12 cellular contexts compared by ENCODE assay signal in genomic region chrX:49273181-49273727, GRCh38. TPM values are rescaled to one million over a fixed set of nuclear protein-coding genes. Genes with fewer than 3 reads are reported as not detected.
A peak's percentile ranks its signal among the peaks of the same experiment; 100 is the strongest.
DNase-seq lines count a peak whose midpoint lies in the region; ATAC-seq lines count a peak whose summit lies in the region.
"Had no signal": no experiment of that assay in that cellular context is flagged by ENCODE, and none has a peak within 500 bp of the region (broad histone marks: within the 10 kb centered on the region; RNA-seq: fewer than 3 reads in every experiment).

No MANE protein-coding gene starts in this region.

- H3K27me3 Mint-ChIP-seq in activated T-helper 17 cell treated with anti-CD3 and anti-CD28 coated beads, Interleukin-2, amount 50 U/mL, for 72 hours, result no peaks in the 10 kb centered on the region
- H3K27me3 Mint-ChIP-seq in stimulated activated naive CD8-positive, alpha-beta T cell treated with anti-CD3 and anti-CD28 coated beads, Interleukin-15, Interleukin-2, amounts not matched to agents 100 ng/mL and 50 ng/mL, for 24 hours, result no peaks in the 10 kb centered on the region

- peaks cover 68% of the 10 kb centered on the region for H3K36me3 Mint-ChIP-seq in activated T-helper 17 cell treated with anti-CD3 and anti-CD28 coated beads, Interleukin-2, amount 50 U/mL, for 72 hours (ENCODE audit: low read depth)
- H3K36me3 Mint-ChIP-seq in stimulated activated naive CD8-positive, alpha-beta T cell treated with anti-CD3 and anti-CD28 coated beads, Interleukin-15, Interleukin-2, amounts not matched to agents 100 ng/mL and 50 ng/mL, for 24 hours (ENCODE audit: low read depth), result peaks cover 26% of the 10 kb centered on the region

- H3K27ac Mint-ChIP-seq in activated T-helper 17 cell treated with anti-CD3 and anti-CD28 coated beads, Interleukin-2, amount 50 U/mL, for 72 hours, result peak overlapping the region; percentile 88
- peak overlapping the region; percentile 85 for H3K27ac Mint-ChIP-seq in stimulated activated naive CD8-positive, alpha-beta T cell treated with anti-CD3 and anti-CD28 coated beads, Interleukin-15, Interleukin-2, amounts not matched to agents 100 ng/mL and 50 ng/mL, for 24 hours
- H3K27ac Mint-ChIP-seq: GM23338 had no signal

- peak; percentile 57 for DNase-seq in activated naive CD4-positive, alpha-beta T cell treated with Interleukin-2 at 50 U/mL for 16 hours
- no peak for DNase-seq in activated naive CD4-positive, alpha-beta T cell (lab: John Stamatoyannopoulos, UW)
- DNase-seq in islet precursor cell (peak; percentile 5), COLO829 (ENCODE audit: low spot score) (no peak), iPS-NIHi11 (ENCODE audit: low spot score) (no peak)
- DNase-seq: left cardiac atrium, NCI-H510A had no signal

- peaks cover 43% of the 10 kb centered on the region for H3K4me1 Mint-ChIP-seq in activated T-helper 17 cell treated with anti-CD3 and anti-CD28 coated beads, Interleukin-2, amount 50 U/mL, for 72 hours
- H3K4me1 Mint-ChIP-seq in stimulated activated naive CD8-positive, alpha-beta T cell treated with anti-CD3 and anti-CD28 coated beads, Interleukin-15, Interleukin-2, amounts not matched to agents 100 ng/mL and 50 ng/mL, for 24 hours (ENCODE audit: low read depth), result peaks cover 83% of the 10 kb centered on the region

- ATAC-seq in activated T-helper 17 cell treated with anti-CD3 and anti-CD28 coated beads, Interleukin-2, amount 50 U/mL, for 72 hours (replicated peaks), result peak; percentile 5
- no peak for ATAC-seq in HG02610 (IDR thresholded peaks at IDR 0.05; ENCODE audit: unreplicated experiment)
- ATAC-seq: GM23338, left cardiac atrium had no signal

- H3K9me3 Mint-ChIP-seq in activated T-helper 17 cell treated with anti-CD3 and anti-CD28 coated beads, Interleukin-2, amount 50 U/mL, for 72 hours, result no peaks in the 10 kb centered on the region
- H3K9me3 Mint-ChIP-seq in stimulated activated naive CD8-positive, alpha-beta T cell treated with anti-CD3 and anti-CD28 coated beads, Interleukin-15, Interleukin-2, amounts not matched to agents 100 ng/mL and 50 ng/mL, for 24 hours, result no peaks in the 10 kb centered on the region
- H3K9me3 Mint-ChIP-seq: GM23338 had no signal

- H3K4me3 Mint-ChIP-seq in activated T-helper 17 cell treated with anti-CD3 and anti-CD28 coated beads, Interleukin-2, amount 50 U/mL, for 72 hours, result peak overlapping the region; percentile 94
- H3K4me3 Mint-ChIP-seq in stimulated activated naive CD8-positive, alpha-beta T cell treated with anti-CD3 and anti-CD28 coated beads, Interleukin-15, Interleukin-2, amounts not matched to agents 100 ng/mL and 50 ng/mL, for 24 hours, result peak overlapping the region; percentile 74
- H3K4me3 Mint-ChIP-seq: GM23338 had no signal

RNA-seq across cellular contexts. Expression of gene PPP1R3F, which starts 3.7 kb away (rescaled TPM):
- 1 to 10 TPM; 6.6 to 8.8 TPM for total RNA-seq in activated T-helper 17 cell treated with anti-CD3 and anti-CD28 coated beads, Interleukin-2, amount 50 U/mL, for 72 hours

RNA-seq across cellular contexts. Expression of gene FOXP3, which starts 8.7 kb away (rescaled TPM):
- total RNA-seq in activated T-helper 17 cell treated with anti-CD3 and anti-CD28 coated beads, Interleukin-2, amount 50 U/mL, for 72 hours, result 100 to 1,000 TPM in 1 of 2 donors, 10 to 100 TPM in 1; 80.4 to 109 TPM
- total RNA-seq: left cardiac atrium had no signal

RNA-seq across cellular contexts. Expression of gene GAGE10, which starts 30.2 kb away (rescaled TPM):
- not detected for total RNA-seq in activated T-helper 17 cell treated with anti-CD3 and anti-CD28 coated beads, Interleukin-2, amount 50 U/mL, for 72 hours
- total RNA-seq: GM23338, left cardiac atrium, Peyer's patch had no signal

RNA-seq across cellular contexts. Expression of gene CCDC22, which starts 38.0 kb away (rescaled TPM):
- total RNA-seq in activated T-helper 17 cell treated with anti-CD3 and anti-CD28 coated beads, Interleukin-2, amount 50 U/mL, for 72 hours, result 10 to 100 TPM; 21.7 to 33.0 TPM

RNA-seq across cellular contexts. Expression of gene CACNA1F, which starts 40.1 kb away (rescaled TPM):
- total RNA-seq in activated T-helper 17 cell treated with anti-CD3 and anti-CD28 coated beads, Interleukin-2, amount 50 U/mL, for 72 hours, result 1 to 10 TPM in 1 of 2 donors, under 1 TPM in 1; 0.82 to 6.2 TPM

Comparison
In these comparisons a context has a peak if more than half of its experiments do, and no peak if none do; other contexts are left out.
1. DNase-seq: peak in activated naive CD4-positive, alpha-beta T cell treated with Interleukin-2 at 50 U/mL for 16 hours (single experiment) and islet precursor cell (single experiment); none in activated naive CD4-positive, alpha-beta T cell (0 of 4), COLO829 (single experiment) and iPS-NIHi11 (single experiment).